In the genomic region with DNA sequence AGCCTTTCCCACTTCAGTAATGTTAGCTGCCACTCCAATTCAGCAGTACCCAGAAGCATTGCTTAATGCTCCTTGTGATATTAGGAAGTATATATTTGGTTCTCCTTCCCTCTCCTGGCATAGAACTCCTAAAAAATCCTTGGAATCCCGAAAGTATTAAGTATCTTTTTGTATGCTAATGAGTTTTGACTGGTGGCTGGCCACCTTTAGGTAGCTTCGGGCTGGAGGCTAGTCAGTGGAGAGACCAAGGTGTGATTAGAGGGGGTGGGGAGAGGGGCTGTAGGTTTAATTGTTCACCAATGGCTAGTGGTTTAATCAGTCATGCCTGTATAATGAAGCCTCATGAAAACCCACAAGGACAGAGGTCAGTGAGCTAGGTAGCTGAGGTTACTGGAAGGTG, we compare ENCODE assay signal across 15 cellular contexts. TPM values are rescaled to one million over a fixed set of nuclear protein-coding genes. Genes with fewer than 3 reads are reported as not detected.
DNase-seq lines count a peak whose midpoint lies in the region; ATAC-seq, FAIRE-seq and TF ChIP-seq lines count a peak whose summit lies in the region.
"Had no signal": no experiment of that assay in that cellular context is flagged by ENCODE, and none has a peak within 500 bp of the region (broad histone marks: within the 10 kb centered on the region; RNA-seq: fewer than 3 reads in every experiment).

No MANE protein-coding gene starts in this region.

- no peak for TF ChIP-seq POLR2A in testis (IDR thresholded peaks at IDR 0.05)
- no peak for TF ChIP-seq POLR2A in H54 (IDR thresholded peaks at IDR 0.05; ENCODE audit: low read depth, low read length)

- no peak overlapping the region for H3K4me3 Mint-ChIP-seq in activated naive CD4-positive, alpha-beta T cell treated with anti-CD3 and anti-CD28 coated beads for 36 hours
- H3K4me3 Mint-ChIP-seq in astrocyte (ENCODE audit: unreplicated experiment), result peak overlapping the region; percentile 68
- H3K4me3 Mint-ChIP-seq: immature natural killer cell had no signal

- no peak for ATAC-seq in GM21390 (IDR thresholded peaks at IDR 0.05; ENCODE audit: unreplicated experiment)

- 36 to 52% methylated on average over 2 of the region's 2 CpGs for WGBS in mesodermal cell (ENCODE audit: insufficient coverage in 2 of 2), 2 experiments
- 45 to 51% methylated on average over 2 of the region's 2 CpGs for WGBS in testis, 2 donors

- no peaks in the 10 kb centered on the region for H3K27me3 ChIP-seq in astrocyte (ENCODE audit: insufficient read depth, low read length)
- H3K27me3 ChIP-seq in testis, result no peaks in the 10 kb centered on the region

- no peak overlapping the region for H3K4me2 ChIP-seq in astrocyte (ENCODE audit: low read length)

- DNase-seq in activated naive CD4-positive, alpha-beta T cell treated with anti-CD3 and anti-CD28 coated beads for 36 hours, result no peak
- no peak for DNase-seq in activated naive CD4-positive, alpha-beta T cell (lab: John Stamatoyannopoulos, UW)
- DNase-seq in astrocyte (ENCODE audit: low read depth), result no peak
- DNase-seq in testis, result no peak
- no peak for DNase-seq in activated CD4-positive, alpha-beta T cell treated with anti-CD3 and anti-CD28 coated beads for 48 hours
- no peak for DNase-seq in H54 (ENCODE audit: insufficient read length, low spot score)
- DNase-seq: ACHN, GF-D8, immature natural killer cell, NCI-H1436, PC-3 had no signal

- no peaks in the 10 kb centered on the region for H3K9me3 ChIP-seq in astrocyte (ENCODE audit: insufficient read depth, low read depth, low read length)
- no peaks in the 10 kb centered on the region for H3K9me3 ChIP-seq in mesodermal cell (ENCODE audit: control insufficient read depth, low read length)
- no peaks in the 10 kb centered on the region for H3K9me3 ChIP-seq in testis

- TF ChIP-seq CTCF in astrocyte (IDR thresholded peaks at IDR 0.05; ENCODE audit: insufficient read depth, low read depth, low read length) (no peak), testis (IDR thresholded peaks at IDR 0.05) (no peak)

- CTCF ChIA-PET in activated naive CD4-positive, alpha-beta T cell treated with anti-CD3 and anti-CD28 coated beads for 36 hours (lab: Charles Lee), result interaction anchor here (0.8 to 1.6 kb wide), 3 partner anchors 11 to 112 kb away, joined by 3 to 5 read pairs (median 5); partner anchors contain the start of genes COMTD1 and SAMD8

- H3K27ac ChIP-seq in astrocyte (ENCODE audit: low read depth, low read length), result no peak overlapping the region
- peak overlapping the region; percentile 95 for H3K27ac ChIP-seq in mesodermal cell (ENCODE audit: low read depth, low read length, severe bottlenecking)
- H3K27ac ChIP-seq in testis, result peak overlapping the region; percentile 34 to 92

- H3K27me3 Mint-ChIP-seq in activated naive CD4-positive, alpha-beta T cell treated with anti-CD3 and anti-CD28 coated beads for 36 hours (ENCODE audit: low read depth), result no peaks in the 10 kb centered on the region
- no peaks in the 10 kb centered on the region for H3K27me3 Mint-ChIP-seq in astrocyte (ENCODE audit: low read depth, unreplicated experiment)

- no peak overlapping the region for H2AFZ ChIP-seq in astrocyte (ENCODE audit: low read depth, low read length)
- H2AFZ ChIP-seq: parathyroid adenoma had no signal

- peaks cover 43% of the 10 kb centered on the region for H3K36me3 Mint-ChIP-seq in activated naive CD4-positive, alpha-beta T cell treated with anti-CD3 and anti-CD28 coated beads for 36 hours (ENCODE audit: low read depth)
- peaks cover 22% of the 10 kb centered on the region for H3K36me3 Mint-ChIP-seq in astrocyte (ENCODE audit: low read depth, unreplicated experiment)

- intact Hi-C loops in activated naive CD4-positive, alpha-beta T cell treated with anti-CD3 and anti-CD28 coated beads for 36 hours (cut with micrococcal nuclease), result no loop called here
- intact Hi-C loops in testis (cut with DNase I; ENCODE audit: low total_unique reads), result no loop called here

- peaks cover 62% of the 10 kb centered on the region for H3K36me3 ChIP-seq in astrocyte (ENCODE audit: insufficient read depth, low read length)
- H3K36me3 ChIP-seq in mesodermal cell (ENCODE audit: control insufficient read depth, insufficient read depth, low read length), result peaks cover 83% of the 10 kb centered on the region
- no peaks in the 10 kb centered on the region for H3K36me3 ChIP-seq in testis (ENCODE audit: low read depth, missing control alignments)

- no peaks in the 10 kb centered on the region for H3K9me3 Mint-ChIP-seq in activated naive CD4-positive, alpha-beta T cell treated with anti-CD3 and anti-CD28 coated beads for 36 hours
- no peaks in the 10 kb centered on the region for H3K9me3 Mint-ChIP-seq in astrocyte (ENCODE audit: unreplicated experiment)
- H3K9me3 Mint-ChIP-seq: activated T-helper 2 cell treated with anti-CD3 and anti-CD28 coated beads, Interferon-gamma antibody, Interleukin-2, Interleukin-4, amounts not matched to agents 10 μg/mL and 5 μg/mL and 100 μg/mL, durations not matched to agents 14 hours and 24 hours and 36 hours; immature natural killer cell had no signal

- peak overlapping the region; percentile 36 for H3K27ac Mint-ChIP-seq in activated naive CD4-positive, alpha-beta T cell treated with anti-CD3 and anti-CD28 coated beads for 36 hours
- H3K27ac Mint-ChIP-seq in astrocyte (ENCODE audit: unreplicated experiment), result peak overlapping the region; percentile 69
- H3K27ac Mint-ChIP-seq: activated T-helper 2 cell treated with anti-CD3 and anti-CD28 coated beads, Interferon-gamma antibody, Interleukin-2, Interleukin-4, amounts not matched to agents 10 μg/mL and 5 μg/mL and 100 μg/mL, durations not matched to agents 14 hours and 24 hours and 36 hours had no signal

- H3K4me3 ChIP-seq in astrocyte (ENCODE audit: insufficient read depth, low read depth, low read length), result no peak overlapping the region
- no peak overlapping the region for H3K4me3 ChIP-seq in mesodermal cell (ENCODE audit: extremely low read depth, insufficient read depth, low read length, poor library complexity, severe bottlenecking)
- H3K4me3 ChIP-seq in testis, result no peak overlapping the region

- peak overlapping the region; percentile 2 for H3K9ac ChIP-seq in astrocyte (ENCODE audit: low read length)
- H3K9ac ChIP-seq: parathyroid adenoma had no signal

- H4K20me1 ChIP-seq in astrocyte (ENCODE audit: insufficient read depth, low read length), result peaks cover 88% of the 10 kb centered on the region

- no peak for FAIRE-seq in astrocyte (lab: Jason Lieb, UNC)
- FAIRE-seq in H54 (lab: Jason Lieb, UNC), result no peak

- H3K4me1 ChIP-seq in astrocyte (ENCODE audit: insufficient read depth, low read length), result peaks cover 37% of the 10 kb centered on the region
- H3K4me1 ChIP-seq in mesodermal cell (ENCODE audit: control insufficient read depth, insufficient read depth, low read length, poor library complexity, severe bottlenecking), result peaks cover 61% of the 10 kb centered on the region
- H3K4me1 ChIP-seq in testis, result peaks cover 40% of the 10 kb centered on the region

- peaks cover 86% of the 10 kb centered on the region for H3K79me2 ChIP-seq in astrocyte (ENCODE audit: insufficient read depth, low read length)

- H3K4me1 Mint-ChIP-seq in activated naive CD4-positive, alpha-beta T cell treated with anti-CD3 and anti-CD28 coated beads for 36 hours (ENCODE audit: low read depth), result peaks cover 58% of the 10 kb centered on the region
- H3K4me1 Mint-ChIP-seq in astrocyte (ENCODE audit: low read depth, unreplicated experiment), result peaks cover 60% of the 10 kb centered on the region

RNA-seq across cellular contexts. Expression of gene COMTD1, which starts 12.2 kb away (rescaled TPM):
- 10 to 100 TPM; 33.2 to 34.8 TPM for total RNA-seq in activated naive CD4-positive, alpha-beta T cell treated with anti-CD3 and anti-CD28 coated beads for 36 hours
- 17.1 and 18.3 TPM in 2 replicates for total RNA-seq in astrocyte
- polyA plus RNA-seq in mesodermal cell (2013, experiment 1 of 2), result 6.7 TPM
- 5.2 TPM for polyA plus RNA-seq in mesodermal cell (2013, experiment 2 of 2)
- total RNA-seq in testis, result 10 to 100 TPM; 18.8 to 22.8 TPM
- 8.1 TPM for polyA plus RNA-seq in testis (ENCODE audit: insufficient read depth, low read depth, low replicate concordance)

RNA-seq across cellular contexts. Expression of gene VDAC2, which starts 12.9 kb away (rescaled TPM):
- 100 to 1,000 TPM; 193 TPM for total RNA-seq in activated naive CD4-positive, alpha-beta T cell treated with anti-CD3 and anti-CD28 coated beads for 36 hours
- total RNA-seq in astrocyte (338 and 373 TPM in 2 replicates), testis (100 to 1,000 TPM; 105 to 111 TPM)
- polyA plus RNA-seq in mesodermal cell (2013, experiment 1 of 2), result 260 TPM
- 260 TPM for polyA plus RNA-seq in mesodermal cell (2013, experiment 2 of 2)
- polyA plus RNA-seq in testis (ENCODE audit: insufficient read depth, low read depth, low replicate concordance), result 234 TPM
